Comparison of ENCODE assay signal across 11 cellular contexts in genomic region chr20:34065260-34065659, GRCh38. TPM values are rescaled to one million over a fixed set of nuclear protein-coding genes. Genes with fewer than 3 reads are reported as not detected.
DNase-seq lines count a peak whose midpoint lies in the region; ATAC-seq, FAIRE-seq and TF ChIP-seq lines count a peak whose summit lies in the region.
"Had no signal": no experiment of that assay in that cellular context is flagged by ENCODE, and none has a peak within 500 bp of the region (broad histone marks: within the 10 kb centered on the region; RNA-seq: fewer than 3 reads in every experiment).

No MANE protein-coding gene starts in this region.

- no peak overlapping the region for H2AFZ ChIP-seq in keratinocyte (ENCODE audit: control insufficient read depth, low read length)

- peak; percentile 26 for DNase-seq in MCF 10A (ENCODE audit: unreplicated experiment)
- DNase-seq in breast epithelium (ENCODE audit: low spot score in 2 of 2) = no peak
- peak; percentile 23 for DNase-seq in astrocyte of the cerebellum (ENCODE audit: low read depth)
- DNase-seq in keratinocyte (ENCODE audit: low read depth, low spot score) = no peak
- peak; percentile 40 to 50 for DNase-seq in uterus
- DNase-seq in GOT3 (lab: John Stamatoyannopoulos, UW) = no peak
- no peak for DNase-seq in WTC11 (ENCODE audit: low spot score)
- DNase-seq: activated CD8-positive, alpha-beta memory T cell treated with anti-CD3 and anti-CD28 coated beads for 24 hours had no signal

- H3K79me2 ChIP-seq in keratinocyte (ENCODE audit: control insufficient read depth, insufficient read depth, low read length) = peaks cover 40% of the 10 kb centered on the region

- H3K9me1 ChIP-seq in keratinocyte (ENCODE audit: control insufficient read depth, extremely low read depth, insufficient read depth, low read length) = no peaks in the 10 kb centered on the region

- peaks cover 30% of the 10 kb centered on the region for H3K4me1 Mint-ChIP-seq in MCF 10A (ENCODE audit: insufficient read depth, unreplicated experiment)
- peaks cover 40% of the 10 kb centered on the region for H3K4me1 Mint-ChIP-seq in WTC11

- POLR2A ChIA-PET in MCF 10A (lab: Yijun Ruan, JAX) = interaction anchor here (0.6 kb wide), 1 partner anchor 1163 kb away, joined by 3 read pairs; no protein-coding TSS in a partner anchor
- POLR2A ChIA-PET in WTC11 (lab: Charles Lee) = no interaction called here

- ATAC-seq in GM18511 (IDR thresholded peaks at IDR 0.05; ENCODE audit: unreplicated experiment) (no peak), WTC11 (no peak)

- H3K27me3 ChIP-seq in breast epithelium (no peaks in the 10 kb centered on the region), keratinocyte (ENCODE audit: control insufficient read depth, extremely low read depth, insufficient read depth, low read length) (no peaks in the 10 kb centered on the region), uterus (no peaks in the 10 kb centered on the region)
- H3K27me3 ChIP-seq: neutrophil had no signal

- H3K4me3 ChIP-seq in breast epithelium (no peak overlapping the region), astrocyte of the cerebellum (ENCODE audit: low read depth, low read length) (no peak overlapping the region), keratinocyte (ENCODE audit: control insufficient read depth in 2 of 3, extremely low read depth in 1 of 3, insufficient read depth in 2 of 3, low read depth in 1 of 3, low read length in 3 of 3) (no peak overlapping the region), uterus (no peak overlapping the region)

- H3K9me3 ChIP-seq in breast epithelium (no peaks in the 10 kb centered on the region), keratinocyte (ENCODE audit: control insufficient read depth, low read depth, low read length) (no peaks in the 10 kb centered on the region), uterus (no peaks in the 10 kb centered on the region)
- H3K9me3 ChIP-seq: neutrophil had no signal

- no peaks in the 10 kb centered on the region for H3K27me3 Mint-ChIP-seq in MCF 10A (ENCODE audit: insufficient read depth, unreplicated experiment)
- no peaks in the 10 kb centered on the region for H3K27me3 Mint-ChIP-seq in WTC11 (ENCODE audit: low read depth)

- H3K27ac ChIP-seq in breast epithelium (no peak overlapping the region), keratinocyte (ENCODE audit: control insufficient read depth, insufficient read depth, low read length) (no peak overlapping the region), uterus (peak overlapping the region in 1 of 2 donors; percentile 33)
- H3K27ac ChIP-seq: neutrophil had no signal

- H4K20me1 ChIP-seq in keratinocyte (ENCODE audit: control insufficient read depth, extremely low read depth, insufficient read depth, low read length) = peaks cover 3% of the 10 kb centered on the region

- no peak overlapping the region for H3K9ac ChIP-seq in keratinocyte (ENCODE audit: control insufficient read depth, extremely low read depth, insufficient read depth, low read length)

- H3K36me3 Mint-ChIP-seq in MCF 10A (ENCODE audit: insufficient read depth, unreplicated experiment) (peaks cover 19% of the 10 kb centered on the region), WTC11 (no peaks in the 10 kb centered on the region)

- no peak for TF ChIP-seq POLR2A in breast epithelium (IDR thresholded peaks at IDR 0.05)
- no peak for TF ChIP-seq POLR2A in uterus (IDR thresholded peaks at IDR 0.05)

- H3K4me2 ChIP-seq in keratinocyte (ENCODE audit: control insufficient read depth, extremely low read depth, insufficient read depth, low read depth, low read length) = peak overlapping the region; percentile 8

- in situ Hi-C loops in astrocyte of the cerebellum (cut with HindIII; ENCODE audit: low sequenced_read_pairs) = no loop called here

- TF ChIP-seq CTCF in MCF 10A (IDR thresholded peaks at IDR 0.05; ENCODE audit: unreplicated experiment) = no peak
- TF ChIP-seq CTCF in breast epithelium (IDR thresholded peaks at IDR 0.05) = no peak
- no peak for TF ChIP-seq CTCF in astrocyte of the cerebellum (IDR thresholded peaks at IDR 0.05; ENCODE audit: low read depth, low read length, missing control alignments)
- no peak for TF ChIP-seq CTCF in keratinocyte (optimal IDR thresholded peaks at IDR 0.05 in 1 of 3, IDR thresholded peaks at IDR 0.05 in 1 of 3, conservative IDR thresholded peaks at IDR 0.05 in 1 of 3; ENCODE audit: extremely low read depth in 1 of 3, insufficient read depth in 2 of 3, low read length in 3 of 3)
- TF ChIP-seq CTCF in uterus (IDR thresholded peaks at IDR 0.05) = no peak
- no peak for TF ChIP-seq CTCF in WTC11 (IDR thresholded peaks at IDR 0.05)

- dilution Hi-C loops in keratinocyte (cut with MboI; ENCODE audit: extremely low pct_ligation_motif_present, low sequenced_read_pairs) = loop anchor here (25.0 kb wide), 1 partner anchor 128 kb away; no protein-coding TSS in a partner anchor

- peak overlapping the region; percentile 59 for H3K27ac Mint-ChIP-seq in MCF 10A (ENCODE audit: low read depth, unreplicated experiment)
- H3K27ac Mint-ChIP-seq in WTC11 = no peak overlapping the region

- no peaks in the 10 kb centered on the region for H3K36me3 ChIP-seq in breast epithelium
- H3K36me3 ChIP-seq in keratinocyte (ENCODE audit: control insufficient read depth in 2 of 2, extremely low read depth in 1 of 2, insufficient read depth in 2 of 2, low read length in 2 of 2) = no peaks in the 10 kb centered on the region
- H3K36me3 ChIP-seq in uterus = no peaks in the 10 kb centered on the region

- CTCF ChIA-PET in MCF 10A (lab: Yijun Ruan, JAX) = interaction anchor here (0.6 to 1.0 kb wide), 6 partner anchors 9 to 608 kb away, joined by 3 to 4 read pairs (median 3); partner anchors contain the start of gene ACTL10
- CTCF ChIA-PET in WTC11 (lab: Charles Lee) = interaction anchor here (0.6 to 0.8 kb wide), 3 partner anchors 9 to 202 kb away, joined by 3 to 4 read pairs (median 3); no protein-coding TSS in a partner anchor

- H3K9me3 Mint-ChIP-seq in MCF 10A (ENCODE audit: unreplicated experiment) (no peaks in the 10 kb centered on the region), WTC11 (no peaks in the 10 kb centered on the region)

- peak; percentile 73 for FAIRE-seq in keratinocyte (lab: Jason Lieb, UNC)
- FAIRE-seq: urothelium cell line had no signal

- peaks cover 0 to 5% of the 10 kb centered on the region in 2 donors for H3K4me1 ChIP-seq in breast epithelium
- peaks cover 81% of the 10 kb centered on the region for H3K4me1 ChIP-seq in keratinocyte (ENCODE audit: control insufficient read depth, extremely low read depth, insufficient read depth, low read length)
- H3K4me1 ChIP-seq in uterus = peaks cover 8 to 11% of the 10 kb centered on the region in 2 donors

- intact Hi-C loops in MCF 10A (cut with micrococcal nuclease) = loop anchor here (5.0 to 10.0 kb wide), 4 partner anchors 70 to 398 kb away; partner anchors contain the start of genes ACTL10 and RALY
- intact Hi-C loops in breast epithelium (cut with DNase I; ENCODE audit: low total_unique reads) = no loop called here
- intact Hi-C loops in uterus (cut with DNase I; ENCODE audit: low total_unique reads) = no loop called here

- BruUV-seq in MCF 10A (replicated peaks; lab: Mats Ljungman, UMichigan) = no TSS peak

- H3K4me3 Mint-ChIP-seq in MCF 10A (ENCODE audit: unreplicated experiment) (no peak overlapping the region), WTC11 (no peak overlapping the region)

TF ChIP-seq in WTC11, 78 proteins besides CTCF, POLR2A, EP300 and RAD21:
- no peak for TF ChIP-seq GABPB1 (CRISPR knock-in tag; IDR thresholded peaks at IDR 0.05)
- TF ChIP-seq NR1H2 (CRISPR knock-in tag; IDR thresholded peaks at IDR 0.05) = no peak
- no peak for TF ChIP-seq ESRRA (CRISPR knock-in tag; IDR thresholded peaks at IDR 0.05; ENCODE audit: borderline replicate concordance)
- no peak for TF ChIP-seq E2F5 (CRISPR knock-in tag; IDR thresholded peaks at IDR 0.05)
- TF ChIP-seq ZMAT4 (CRISPR knock-in tag; IDR thresholded peaks at IDR 0.05) = no peak
- no peak for TF ChIP-seq GTF2I (CRISPR knock-in tag; conservative IDR thresholded peaks at IDR 0.05)

RNA-seq across cellular contexts. Expression of gene EIF2S2, which starts 46.8 kb away (rescaled TPM):
- total RNA-seq in MCF 10A (2022) = 151 and 191 TPM in 2 replicates
- total RNA-seq in breast epithelium = 10 to 100 TPM; 45.6 to 55.4 (median 45.8) TPM
- 78.8 to 131 TPM (median 95.2 TPM) in 3 replicates for polyA plus RNA-seq in keratinocyte
- polyA plus RNA-seq in keratinocyte (2011; ENCODE audit: low read depth) = 331 TPM
- 94.1 and 149 TPM in 2 replicates for polyA plus RNA-seq in keratinocyte (2011; cell fraction: cytosol; rRNA removed)
- 52.4 and 72.8 TPM in 2 replicates for polyA plus RNA-seq in keratinocyte (2011; cell fraction: nucleus; rRNA removed)
- 115 and 164 TPM in 2 replicates for polyA plus RNA-seq in keratinocyte (2012; ENCODE audit: low replicate concordance)
- 9.2 to 29.5 TPM (median 24.8 TPM) in 3 replicates for polyA minus RNA-seq in keratinocyte
- 56.8 TPM for polyA minus RNA-seq in keratinocyte (2011; cell fraction: cytosol; rRNA and poly(A)+ RNA removed)
- 9.9 and 19.2 TPM in 2 replicates for polyA minus RNA-seq in keratinocyte (2011; cell fraction: nucleus; rRNA and poly(A)+ RNA removed)
- 10 to 100 TPM; 18.7 to 46.9 (median 37.6) TPM for total RNA-seq in uterus
- total RNA-seq in WTC11 (2021) = 103 to 124 TPM (median 104 TPM) in 3 replicates

Comparison
In these comparisons a context has a peak if more than half of its experiments do, and no peak if none do; other contexts are left out.
1. DNase-seq: peak in MCF 10A (single experiment), astrocyte of the cerebellum (single experiment) and uterus (2 of 2); none in breast epithelium (0 of 2), keratinocyte (single experiment), GOT3 (single experiment) and WTC11 (single experiment).